ENCODE assay signal across 1 cellular context in genomic region chrX:154477891-154478477, GRCh38.
TF ChIP-seq lines count a peak whose summit lies in the region.

No MANE protein-coding gene starts in this region.

TF ChIP-seq in GM12878, 131 proteins besides CTCF, POLR2A, EP300 and RAD21:
- TF ChIP-seq CUX1 (IDR thresholded peaks at IDR 0.05; ENCODE audit: insufficient replicate concordance, low read depth, low read length) = no peak
